35 cellular contexts compared by ENCODE assay signal in genomic region chr7:144488977-144489376, GRCh38.
"Had no signal": no experiment of that assay in that cellular context is flagged by ENCODE, and none has a peak within 500 bp of the region (broad histone marks: within the 10 kb centered on the region; RNA-seq: fewer than 3 reads in every experiment).

No MANE protein-coding gene starts in this region.

- ATAC-seq: activated CD8-positive, alpha-beta T cell treated with anti-CD3 and anti-CD28 coated beads for 36 hours; activated naive CD4-positive, alpha-beta T cell treated with anti-CD3 and anti-CD28 coated beads, Interleukin-2, amount 50 U/mL, for 72 hours; activated T-cell treated with anti-CD3 and anti-CD28 coated beads, Interleukin-2, amount 50 U/mL, for 4 hours; activated T-cell treated with anti-CD3 and anti-CD28 coated beads, Interleukin-2, amount 50 U/mL, for 72 hours; activated T-helper 17 cell treated with anti-CD3 and anti-CD28 coated beads, Interleukin-2, amount 50 U/mL, for 72 hours; body of pancreas had no signal

- H3K27ac ChIP-seq: adrenal gland, body of pancreas, brain microvascular endothelial cell, breast epithelium, VCaP had no signal

- DNase-seq: activated B cell treated with CpG ODN at 0.5 μM for 24 hours; activated CD4-positive, alpha-beta memory T cell treated with anti-CD3 and anti-CD28 coated beads for 36 hours; activated CD4-positive, alpha-beta T cell treated with anti-CD3 and anti-CD28 coated beads for 4 hours; activated CD4-positive, alpha-beta T cell treated with anti-CD3 and anti-CD28 coated beads, Interleukin-2, amount 10 ng/mL, durations not matched to agents 24 days and 14 days; activated CD4-positive, alpha-beta T cell treated with anti-CD3 and anti-CD28 coated beads, Interleukin-2, amount 50 U/mL, for 1 hour; activated CD4-positive, alpha-beta T cell treated with anti-CD3 and anti-CD28 coated beads, Interleukin-2, amount 50 U/mL, for 4 hours; activated CD4-positive, CD25-positive, alpha-beta regulatory T cell treated with anti-CD3 and anti-CD28 coated beads, Interleukin-2, amount 50 U/mL, for 72 hours; activated CD8-positive, alpha-beta memory T cell treated with anti-CD3 and anti-CD28 coated beads, Interleukin-2, amount 50 U/mL, for 4 hours; activated CD8-positive, alpha-beta T cell treated with anti-CD3 and anti-CD28 coated beads for 36 hours; activated effector memory CD4-positive, alpha-beta T cell treated with anti-CD3 and anti-CD28 coated beads, Interleukin-2, amount 50 U/mL, for 16 hours; activated gamma-delta T cell treated with Interleukin-2 at 50 U/mL for 16 hours; activated naive CD4-positive, alpha-beta T cell; activated naive CD4-positive, alpha-beta T cell treated with anti-CD3 and anti-CD28 coated beads for 36 hours; activated naive CD4-positive, alpha-beta T cell treated with anti-CD3 and anti-CD28 coated beads, Interleukin-2, amount 50 U/mL, for 16 hours; activated naive CD8-positive, alpha-beta T cell treated with anti-CD3 and anti-CD28 coated beads for 36 hours; activated T-cell treated with anti-CD3 and anti-CD28 coated beads for 4 hours; activated T-cell treated with anti-CD3 and anti-CD28 coated beads, Interleukin-2, amount 50 U/mL, for 1 hour; activated T-cell treated with anti-CD3 and anti-CD28 coated beads, Interleukin-2, amount 50 U/mL, for 4 hours; activated T-cell treated with anti-CD3 and anti-CD28 coated beads, Interleukin-2, amount 50 U/mL, for 72 hours; adrenal gland; amniotic stem cell; aorta; brain microvascular endothelial cell; central memory CD4-positive, alpha-beta T cell; T-helper 1 cell; T-helper 2 cell; T-helper 9 cell had no signal

- H3K27me3 ChIP-seq: adrenal gland, body of pancreas, brain microvascular endothelial cell, breast epithelium had no signal

- H3K9me3 Mint-ChIP-seq: activated naive CD4-positive, alpha-beta T cell treated with anti-CD3 and anti-CD28 coated beads, Interleukin-2, amount 50 U/mL, for 72 hours; activated T-cell treated with anti-CD3 and anti-CD28 coated beads, Interleukin-2, amount 50 U/mL, for 72 hours; activated T-helper 1 cell treated with anti-CD3 and anti-CD28 coated beads, Interleukin-12 subunit alpha, Interleukin-12 subunit beta, Interleukin-2, Interleukin-4 antibody, amounts not matched to agents 30 ng/mL and 10 ng/mL and 1 ng/mL, durations not matched to agents 14 hours and 24 hours and 36 hours; activated T-helper 17 cell treated with anti-CD3 and anti-CD28 coated beads, Interleukin-2, amount 50 U/mL, for 72 hours had no signal

- H3K4me3 ChIP-seq: adrenal gland, body of pancreas, breast epithelium had no signal

- H3K4me1 ChIP-seq: adrenal gland, body of pancreas, breast epithelium had no signal

- H3K9me3 ChIP-seq: adrenal gland, body of pancreas, breast epithelium had no signal

- H3K36me3 ChIP-seq: adrenal gland, brain microvascular endothelial cell, breast epithelium had no signal

- H3K27me3 Mint-ChIP-seq: activated B cell treated with CpG ODN at 0.5 μM for 24 hours; activated CD4-positive, alpha-beta memory T cell treated with anti-CD3 and anti-CD28 coated beads for 36 hours; activated CD4-positive, alpha-beta T cell treated with anti-CD3 and anti-CD28 coated beads, Interleukin-2, amount 10 ng/mL, durations not matched to agents 24 days and 14 days; activated CD8-positive, alpha-beta T cell treated with anti-CD3 and anti-CD28 coated beads for 36 hours; activated naive CD8-positive, alpha-beta T cell treated with anti-CD3 and anti-CD28 coated beads for 36 hours; activated T-helper 17 cell treated with anti-CD3 and anti-CD28 coated beads, Interleukin-2, amount 50 U/mL, for 72 hours had no signal

- H3K4me3 Mint-ChIP-seq: activated B cell treated with CpG ODN at 0.5 μM for 24 hours; activated CD4-positive, alpha-beta memory T cell treated with anti-CD3 and anti-CD28 coated beads for 36 hours; activated CD4-positive, alpha-beta T cell treated with anti-CD3 and anti-CD28 coated beads, Interleukin-2, amount 10 ng/mL, durations not matched to agents 24 days and 14 days; activated CD8-positive, alpha-beta T cell treated with anti-CD3 and anti-CD28 coated beads for 36 hours; activated naive CD4-positive, alpha-beta T cell treated with anti-CD3 and anti-CD28 coated beads for 36 hours; activated naive CD8-positive, alpha-beta T cell treated with anti-CD3 and anti-CD28 coated beads for 36 hours; activated T-cell treated with anti-CD3 and anti-CD28 coated beads, Interleukin-2, amount 50 U/mL, for 4 hours; activated T-cell treated with anti-CD3 and anti-CD28 coated beads, Interleukin-2, amount 50 U/mL, for 72 hours; activated T-helper 1 cell treated with anti-CD3 and anti-CD28 coated beads, Interleukin-12 subunit alpha, Interleukin-12 subunit beta, Interleukin-2, Interleukin-4 antibody, amounts not matched to agents 30 ng/mL and 10 ng/mL and 1 ng/mL, durations not matched to agents 14 hours and 24 hours and 36 hours; activated T-helper 17 cell treated with anti-CD3 and anti-CD28 coated beads, Interleukin-2, amount 50 U/mL, for 72 hours; T-helper 1 cell treated with Interleukin-12 subunit alpha and Interleukin-12 subunit beta and Interleukin-4 antibody, amounts not matched to agents 30 μg/mL and 1 μg/mL, for 36 hours; T-helper 2 cell treated with Interferon-gamma antibody and Interleukin-4, amounts not matched to agents 5 μg/mL and 100 μg/mL, for 36 hours had no signal

- H3K27ac Mint-ChIP-seq: activated B cell treated with CpG ODN at 0.5 μM for 24 hours; activated CD4-positive, alpha-beta memory T cell treated with anti-CD3 and anti-CD28 coated beads for 36 hours; activated CD4-positive, alpha-beta T cell treated with anti-CD3 and anti-CD28 coated beads, Interleukin-2, amount 10 ng/mL, durations not matched to agents 24 days and 14 days; activated CD8-positive, alpha-beta T cell treated with anti-CD3 and anti-CD28 coated beads for 36 hours; activated naive CD4-positive, alpha-beta T cell treated with anti-CD3 and anti-CD28 coated beads for 36 hours; activated naive CD4-positive, alpha-beta T cell treated with anti-CD3 and anti-CD28 coated beads, Interleukin-2, amount 50 U/mL, for 72 hours; activated naive CD8-positive, alpha-beta T cell treated with anti-CD3 and anti-CD28 coated beads for 36 hours; activated T-cell treated with anti-CD3 and anti-CD28 coated beads, Interleukin-2, amount 50 U/mL, for 72 hours; activated T-helper 1 cell treated with anti-CD3 and anti-CD28 coated beads, Interleukin-12 subunit alpha, Interleukin-12 subunit beta, Interleukin-2, Interleukin-4 antibody, amounts not matched to agents 30 ng/mL and 10 ng/mL and 1 ng/mL, durations not matched to agents 14 hours and 24 hours and 36 hours; activated T-helper 17 cell treated with anti-CD3 and anti-CD28 coated beads, Interleukin-2, amount 50 U/mL, for 72 hours; T-helper 1 cell treated with Interleukin-12 subunit alpha and Interleukin-12 subunit beta and Interleukin-4 antibody, amounts not matched to agents 30 μg/mL and 1 μg/mL, for 36 hours; T-helper 2 cell treated with Interferon-gamma antibody and Interleukin-4, amounts not matched to agents 5 μg/mL and 100 μg/mL, for 36 hours had no signal

- H3K4me1 Mint-ChIP-seq: activated B cell treated with CpG ODN at 0.5 μM for 24 hours; activated naive CD8-positive, alpha-beta T cell treated with anti-CD3 and anti-CD28 coated beads for 36 hours; activated T-helper 17 cell treated with anti-CD3 and anti-CD28 coated beads, Interleukin-2, amount 50 U/mL, for 72 hours had no signal
